In the genomic region with DNA sequence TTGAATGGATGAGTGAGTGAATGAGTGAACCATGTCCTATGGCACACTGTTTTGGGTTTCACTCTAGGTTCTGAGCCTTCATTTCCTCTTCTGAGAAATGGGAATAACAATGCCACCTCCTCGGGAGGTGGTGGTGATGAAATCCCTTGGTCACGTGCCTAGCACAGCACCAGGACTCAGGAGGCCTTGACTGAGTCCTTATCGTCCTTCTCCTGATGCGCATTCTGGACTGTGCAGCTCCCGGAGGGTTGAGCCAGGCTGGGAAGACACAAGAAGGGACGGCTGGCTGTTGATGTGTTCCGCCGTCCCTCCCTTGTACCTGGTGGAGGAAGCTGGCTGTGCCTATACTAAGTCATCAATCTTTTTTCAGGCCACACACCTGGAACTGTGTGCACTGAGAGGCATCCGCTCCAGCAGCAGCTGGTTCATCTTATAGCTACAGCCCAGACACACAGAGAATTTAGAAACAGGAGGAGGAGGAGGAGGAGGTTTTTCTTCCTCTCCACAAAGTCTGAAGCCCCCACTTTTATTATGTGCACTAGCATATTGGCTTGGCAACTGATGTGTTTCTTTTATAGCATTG, we compare ENCODE assay signal across 23 cellular contexts.
DNase-seq lines count a peak whose midpoint lies in the region; ATAC-seq and TF ChIP-seq lines count a peak whose summit lies in the region.
"Had no signal": no experiment of that assay in that cellular context is flagged by ENCODE, and none has a peak within 500 bp of the region (broad histone marks: within the 10 kb centered on the region; RNA-seq: fewer than 3 reads in every experiment).

No MANE protein-coding gene starts in this region.

- CTCF ChIA-PET in WTC11 (lab: Charles Lee): no interaction called here

- H3K27ac Mint-ChIP-seq in WTC11 (no peak overlapping the region), glutamatergic neuron (ENCODE audit: unreplicated experiment) (peak overlapping the region; percentile 50)
- H3K27ac Mint-ChIP-seq: CD8-positive, alpha-beta memory T cell had no signal

- no peak for TF ChIP-seq CTCF in heart left ventricle (IDR thresholded peaks at IDR 0.05)
- TF ChIP-seq CTCF in right atrium auricular region (IDR thresholded peaks at IDR 0.05): no peak
- TF ChIP-seq CTCF in WTC11 (IDR thresholded peaks at IDR 0.05): no peak
- TF ChIP-seq CTCF in glutamatergic neuron (IDR thresholded peaks at IDR 0.05; ENCODE audit: partially characterized antibody, unreplicated experiment): no peak
- TF ChIP-seq CTCF in spleen (IDR thresholded peaks at IDR 0.05 in 8 of 11, conservative IDR thresholded peaks at IDR 0.05 in 3 of 11): no peak

- WGBS in heart left ventricle, 4 donors: 83 to 89% (median 87%) methylated on average over 9 of the region's 9 CpGs
- WGBS in spleen, 5 donors: 56 to 83% (median 78%) methylated on average over 9 of the region's 9 CpGs

- intact Hi-C loops in heart left ventricle (cut with DNase I) (no loop called here), spleen (cut with DNase I; ENCODE audit: low total_unique reads) (no loop called here)

- DNase-seq in heart left ventricle: no peak
- DNase-seq in right atrium auricular region (ENCODE audit: low spot score): no peak
- DNase-seq in WTC11 (ENCODE audit: low spot score): no peak
- no peak for DNase-seq in glutamatergic neuron
- DNase-seq in spleen: no peak
- no peak for DNase-seq in NOMO-1 (lab: John Stamatoyannopoulos, UW; ENCODE audit: unreplicated experiment in 2 of 2)
- no peak for DNase-seq in NAMALWA (ENCODE audit: low spot score)
- DNase-seq: Calu3; CD8-positive, alpha-beta memory T cell; DMS153; GDM1; H9; KBM-7; MM.1S; NCI-H1092 treated with DMSO at 0.1 percent for 48 hours; NCI-H1436 treated with DMSO at 0.1 percent for 48 hours; NCI-H1930; NCI-H748 treated with DMSO at 0.1 percent for 48 hours; Right ventricle myocardium superior had no signal

- TF ChIP-seq POLR2A in heart left ventricle (IDR thresholded peaks at IDR 0.05) (no peak), spleen (IDR thresholded peaks at IDR 0.05) (no peak)

- H3K27me3 ChIP-seq in heart left ventricle (no peaks in the 10 kb centered on the region), right atrium auricular region (no peaks in the 10 kb centered on the region), spleen (replicated peaks in 1 of 7) (no peaks in the 10 kb centered on the region)

- H3K4me3 Mint-ChIP-seq in WTC11 (no peak overlapping the region), glutamatergic neuron (ENCODE audit: unreplicated experiment) (no peak overlapping the region)
- H3K4me3 Mint-ChIP-seq: CD8-positive, alpha-beta memory T cell; H9 had no signal

- H3K9me3 ChIP-seq in heart left ventricle (no peaks in the 10 kb centered on the region), right atrium auricular region (no peaks in the 10 kb centered on the region), spleen (no peaks in the 10 kb centered on the region)

- POLR2A ChIA-PET in WTC11 (lab: Charles Lee): no interaction called here

- peaks cover 3% of the 10 kb centered on the region; the same call in 1 of the 2 replicates for H3K27me3 Mint-ChIP-seq in WTC11 (ENCODE audit: low read depth)
- no peaks in the 10 kb centered on the region for H3K27me3 Mint-ChIP-seq in glutamatergic neuron (ENCODE audit: unreplicated experiment)

- peaks cover 0 to 27% (median 10%) of the 10 kb centered on the region in 12 donors for H3K4me1 ChIP-seq in heart left ventricle
- peaks cover 0 to 17% of the 10 kb centered on the region in 2 donors for H3K4me1 ChIP-seq in right atrium auricular region
- peaks cover 0 to 6% (median 0%) of the 10 kb centered on the region in 6 donors for H3K4me1 ChIP-seq in spleen

- H3K36me3 ChIP-seq in heart left ventricle (no peaks in the 10 kb centered on the region), right atrium auricular region (no peaks in the 10 kb centered on the region), spleen (no peaks in the 10 kb centered on the region)

- H3K36me3 Mint-ChIP-seq in WTC11 (no peaks in the 10 kb centered on the region), glutamatergic neuron (ENCODE audit: unreplicated experiment) (peaks cover 3% of the 10 kb centered on the region)

- H3K4me1 Mint-ChIP-seq in WTC11 (peaks cover 28% of the 10 kb centered on the region), glutamatergic neuron (ENCODE audit: low read depth, unreplicated experiment) (peaks cover 19% of the 10 kb centered on the region)
- H3K4me1 Mint-ChIP-seq: CD8-positive, alpha-beta memory T cell had no signal

- no peaks in the 10 kb centered on the region for H3K9me3 Mint-ChIP-seq in WTC11
- peaks cover 2% of the 10 kb centered on the region for H3K9me3 Mint-ChIP-seq in glutamatergic neuron (ENCODE audit: unreplicated experiment)
- H3K9me3 Mint-ChIP-seq: H9 had no signal

- H3K4me3 ChIP-seq in heart left ventricle: no peak overlapping the region
- H3K4me3 ChIP-seq in right atrium auricular region: no peak overlapping the region
- peak overlapping the region in 1 of 8 donors; percentile 22 for H3K4me3 ChIP-seq in spleen

- no peak for ATAC-seq in heart left ventricle
- ATAC-seq in WTC11: peak; percentile 32; the same call in 1 of the 2 replicates
- no peak for ATAC-seq in HG03457 (IDR thresholded peaks at IDR 0.05; ENCODE audit: unreplicated experiment)
- ATAC-seq: HepG2 had no signal

- H3K27ac ChIP-seq in heart left ventricle (peak overlapping the region in 7 of 12 donors; percentile 17 to 74 (median 56)), right atrium auricular region (peak overlapping the region in 1 of 2 donors; percentile 55), spleen (peak overlapping the region; percentile 35 to 82 (median 72))
- H3K27ac ChIP-seq: C4-2B, HL-60 had no signal

TF ChIP-seq in WTC11, 78 proteins besides CTCF, POLR2A, EP300 and RAD21:
- TF ChIP-seq, protein P1, sequence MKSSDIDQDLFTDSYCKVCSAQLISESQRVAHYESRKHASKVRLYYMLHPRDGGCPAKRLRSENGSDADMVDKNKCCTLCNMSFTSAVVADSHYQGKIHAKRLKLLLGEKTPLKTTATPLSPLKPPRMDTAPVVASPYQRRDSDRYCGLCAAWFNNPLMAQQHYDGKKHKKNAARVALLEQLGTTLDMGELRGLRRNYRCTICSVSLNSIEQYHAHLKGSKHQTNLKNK (CRISPR knock-in tag; IDR thresholded peaks at IDR 0.05): no peak
- TF ChIP-seq, protein P2, sequence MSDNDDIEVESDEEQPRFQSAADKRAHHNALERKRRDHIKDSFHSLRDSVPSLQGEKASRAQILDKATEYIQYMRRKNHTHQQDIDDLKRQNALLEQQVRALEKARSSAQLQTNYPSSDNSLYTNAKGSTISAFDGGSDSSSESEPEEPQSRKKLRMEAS (CRISPR knock-in tag; IDR thresholded peaks at IDR 0.05): no peak
- TF ChIP-seq, protein P3, sequence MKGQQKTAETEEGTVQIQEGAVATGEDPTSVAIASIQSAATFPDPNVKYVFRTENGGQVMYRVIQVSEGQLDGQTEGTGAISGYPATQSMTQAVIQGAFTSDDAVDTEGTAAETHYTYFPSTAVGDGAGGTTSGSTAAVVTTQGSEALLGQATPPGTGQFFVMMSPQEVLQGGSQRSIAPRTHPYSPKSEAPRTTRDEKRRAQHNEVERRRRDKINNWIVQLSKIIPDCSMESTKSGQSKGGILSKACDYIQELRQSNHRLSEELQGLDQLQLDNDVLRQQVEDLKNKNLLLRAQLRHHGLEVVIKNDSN (CRISPR knock-in tag; IDR thresholded peaks at IDR 0.05): peak; percentile 50; the same call in 1 of the 2 replicates
- TF ChIP-seq, protein P4, sequence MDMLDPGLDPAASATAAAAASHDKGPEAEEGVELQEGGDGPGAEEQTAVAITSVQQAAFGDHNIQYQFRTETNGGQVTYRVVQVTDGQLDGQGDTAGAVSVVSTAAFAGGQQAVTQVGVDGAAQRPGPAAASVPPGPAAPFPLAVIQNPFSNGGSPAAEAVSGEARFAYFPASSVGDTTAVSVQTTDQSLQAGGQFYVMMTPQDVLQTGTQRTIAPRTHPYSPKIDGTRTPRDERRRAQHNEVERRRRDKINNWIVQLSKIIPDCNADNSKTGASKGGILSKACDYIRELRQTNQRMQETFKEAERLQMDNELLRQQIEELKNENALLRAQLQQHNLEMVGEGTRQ (CRISPR knock-in tag; IDR thresholded peaks at IDR 0.05): peak; percentile 73
- no peak for TF ChIP-seq ZNF416 (CRISPR knock-in tag; IDR thresholded peaks at IDR 0.05)
